ENCODE assay signal across 11 cellular contexts in the genomic region with DNA sequence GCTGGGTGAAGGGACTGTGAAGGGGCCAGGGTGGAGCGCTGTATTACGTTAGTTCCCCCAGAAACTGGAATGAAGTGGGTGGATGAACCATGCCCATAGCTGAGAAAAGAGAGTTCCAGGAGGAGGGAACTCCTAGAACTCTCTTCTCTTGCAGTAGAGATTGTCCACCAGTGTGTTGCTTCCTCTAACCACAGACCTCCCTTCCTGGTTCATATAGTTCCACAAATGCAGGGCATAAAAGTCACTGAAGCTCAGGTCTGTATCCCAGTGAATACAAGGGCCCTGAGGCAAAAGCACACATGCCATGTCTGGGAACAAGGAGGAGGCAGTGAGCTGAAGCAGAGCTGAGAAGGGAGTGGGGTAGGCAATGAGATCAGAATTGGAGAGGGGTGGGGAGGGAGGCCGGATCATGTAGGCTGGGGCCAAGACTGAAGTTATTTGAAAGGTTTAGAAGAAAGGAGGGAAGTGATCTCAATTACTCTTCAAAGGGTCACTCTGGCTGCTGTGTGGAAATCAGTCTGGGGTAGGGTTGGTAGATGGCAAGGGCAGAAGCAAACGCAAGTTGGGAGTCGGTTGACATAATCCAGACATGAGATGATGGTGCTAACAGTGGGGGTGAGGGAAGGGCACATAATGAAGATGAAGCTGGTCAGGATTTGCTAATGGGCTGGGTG. TPM values are rescaled to one million over a fixed set of nuclear protein-coding genes. Genes with fewer than 3 reads are reported as not detected.
A peak's percentile ranks its signal among the peaks of the same experiment; 100 is the strongest.
DNase-seq lines count a peak whose midpoint lies in the region; ATAC-seq and TF ChIP-seq lines count a peak whose summit lies in the region.
"Had no signal": no experiment of that assay in that cellular context is flagged by ENCODE, and none has a peak within 500 bp of the region (broad histone marks: within the 10 kb centered on the region; RNA-seq: fewer than 3 reads in every experiment).

No MANE protein-coding gene starts in this region.

- peak overlapping the region; percentile 80 for H3K9ac ChIP-seq in GM23248

- no peak overlapping the region for H3K27ac Mint-ChIP-seq in activated naive CD4-positive, alpha-beta T cell treated with anti-CD3 and anti-CD28 coated beads for 36 hours
- H3K27ac Mint-ChIP-seq: activated CD4-positive, alpha-beta memory T cell treated with anti-CD3 and anti-CD28 coated beads for 36 hours had no signal

- H3K4me3 Mint-ChIP-seq in activated naive CD4-positive, alpha-beta T cell treated with anti-CD3 and anti-CD28 coated beads for 36 hours, result no peak overlapping the region
- H3K4me3 Mint-ChIP-seq: activated CD4-positive, alpha-beta memory T cell treated with anti-CD3 and anti-CD28 coated beads for 36 hours had no signal

- CTCF ChIA-PET in activated naive CD4-positive, alpha-beta T cell treated with anti-CD3 and anti-CD28 coated beads for 36 hours (lab: Charles Lee), result interaction anchor here (1.0 kb wide), 1 partner anchor 55 kb away, joined by 3 read pairs; no protein-coding TSS in a partner anchor

- TF ChIP-seq POLR2A in sigmoid colon (IDR thresholded peaks at IDR 0.05), result no peak

- peak overlapping the region; percentile 96 for H3K4me2 ChIP-seq in GM23248 (ENCODE audit: unreplicated experiment)

- H3K4me3 ChIP-seq in GM23248, result peak overlapping the region; percentile 65
- no peak overlapping the region for H3K4me3 ChIP-seq in sigmoid colon
- H3K4me3 ChIP-seq in ascending aorta, result no peak overlapping the region

- peak overlapping the region; percentile 96 for H3K27ac ChIP-seq in GM23248
- peak overlapping the region in 3 of 4 donors; percentile 27 to 55 (median 50) for H3K27ac ChIP-seq in sigmoid colon
- no peak overlapping the region for H3K27ac ChIP-seq in ascending aorta

- WGBS in GM23248 (ENCODE audit: low coverage in 1 of 2, low lambda C conversion rate in 2 of 2, missing lambda C conversion rate in 2 of 2), 2 experiments, result 2 to 5% methylated on average over 5 of the region's 5 CpGs
- 62 to 69% methylated on average over 5 of the region's 5 CpGs for WGBS in sigmoid colon, 2 donors

- no peaks in the 10 kb centered on the region for H3K9me3 ChIP-seq in GM23248 (ENCODE audit: low read depth)
- no peaks in the 10 kb centered on the region for H3K9me3 ChIP-seq in sigmoid colon
- H3K9me3 ChIP-seq in ascending aorta, result no peaks in the 10 kb centered on the region

- H3K79me2 ChIP-seq in GM23248 (ENCODE audit: insufficient read depth), result no peaks in the 10 kb centered on the region

- H3K4me1 ChIP-seq in GM23248 (ENCODE audit: insufficient read depth) (peaks cover 23% of the 10 kb centered on the region), sigmoid colon (peaks cover 0 to 21% (median 15%) of the 10 kb centered on the region in 4 donors), ascending aorta (no peaks in the 10 kb centered on the region)

- no peaks in the 10 kb centered on the region for H3K36me3 Mint-ChIP-seq in activated naive CD4-positive, alpha-beta T cell treated with anti-CD3 and anti-CD28 coated beads for 36 hours (ENCODE audit: low read depth)
- H3K36me3 Mint-ChIP-seq: activated CD4-positive, alpha-beta memory T cell treated with anti-CD3 and anti-CD28 coated beads for 36 hours had no signal

- TF ChIP-seq CTCF in sigmoid colon (IDR thresholded peaks at IDR 0.05) (no peak), ascending aorta (IDR thresholded peaks at IDR 0.05) (no peak)

- no peaks in the 10 kb centered on the region for H4K20me1 ChIP-seq in GM23248 (ENCODE audit: insufficient read depth)

- peak; percentile 85 for DNase-seq in GM23248
- DNase-seq in SKM-1 treated with dmso at 0.1 percent for 144 hours (lab: John Stamatoyannopoulos, UW; ENCODE audit: unreplicated experiment), result peak; percentile 81
- DNase-seq in left cardiac atrium, result no peak
- DNase-seq in sigmoid colon, result no peak
- DNase-seq in stimulated activated CD4-positive, alpha-beta T cell treated with anti-CD3 and anti-CD28 coated beads, Interleukin-2, amount 100 ng/mL, for 24 hours, result no peak
- no peak for DNase-seq in activated naive CD4-positive, alpha-beta T cell treated with anti-CD3 and anti-CD28 coated beads for 36 hours
- no peak for DNase-seq in ascending aorta (ENCODE audit: low spot score in 2 of 2)
- DNase-seq: activated CD4-positive, alpha-beta memory T cell treated with anti-CD3 and anti-CD28 coated beads for 36 hours; effector CD4-positive, alpha-beta T cell; midbrain had no signal

- H3K27me3 Mint-ChIP-seq in activated naive CD4-positive, alpha-beta T cell treated with anti-CD3 and anti-CD28 coated beads for 36 hours (ENCODE audit: low read depth), result peaks cover 6% of the 10 kb centered on the region
- H3K27me3 Mint-ChIP-seq: activated CD4-positive, alpha-beta memory T cell treated with anti-CD3 and anti-CD28 coated beads for 36 hours had no signal

- no peaks in the 10 kb centered on the region for H3K9me2 ChIP-seq in GM23248 (ENCODE audit: insufficient read depth)

- no peaks in the 10 kb centered on the region for H3K4me1 Mint-ChIP-seq in activated naive CD4-positive, alpha-beta T cell treated with anti-CD3 and anti-CD28 coated beads for 36 hours (ENCODE audit: low read depth)

- peaks cover 3% of the 10 kb centered on the region for H3K9me3 Mint-ChIP-seq in activated naive CD4-positive, alpha-beta T cell treated with anti-CD3 and anti-CD28 coated beads for 36 hours
- H3K9me3 Mint-ChIP-seq: activated CD4-positive, alpha-beta memory T cell treated with anti-CD3 and anti-CD28 coated beads for 36 hours had no signal

- ATAC-seq in left cardiac atrium (peak; percentile 44 to 84), HG02571 (IDR thresholded peaks at IDR 0.05; ENCODE audit: unreplicated experiment) (no peak)

- no peaks in the 10 kb centered on the region for H3K36me3 ChIP-seq in GM23248 (ENCODE audit: low read depth)
- no peaks in the 10 kb centered on the region for H3K36me3 ChIP-seq in sigmoid colon
- no peaks in the 10 kb centered on the region for H3K36me3 ChIP-seq in ascending aorta

- H3F3A ChIP-seq in GM23248 (ENCODE audit: insufficient read depth), result peaks cover 26% of the 10 kb centered on the region

- intact Hi-C loops in left cardiac atrium (cut with DNase I) (no loop called here), sigmoid colon (cut with DNase I) (no loop called here), ascending aorta (cut with DNase I) (no loop called here)
- intact Hi-C loops in activated naive CD4-positive, alpha-beta T cell treated with anti-CD3 and anti-CD28 coated beads for 36 hours (cut with micrococcal nuclease), result no loop called here

- H2AFZ ChIP-seq in GM23248, result peak overlapping the region; percentile 75

- H3K27me3 ChIP-seq in GM23248 (replicated peaks; ENCODE audit: insufficient read depth) (no peaks in the 10 kb centered on the region), sigmoid colon (no peaks in the 10 kb centered on the region), ascending aorta (no peaks in the 10 kb centered on the region)

- in situ Hi-C loops in GM23248 (cut with MboI), result no loop called here

- no peak for TF ChIP-seq EP300 in sigmoid colon (IDR thresholded peaks at IDR 0.05)

RNA-seq across cellular contexts. Expression of a gene that starts 6.5 kb away (rescaled TPM):
- total RNA-seq in GM23248 (2014; rRNA removed; shearing (Covaris generic)), result not detected in 2 replicates
- polyA plus RNA-seq in GM23248 (2016; fragmentation: Nextera tagmentation; extraction: Ambion mirVana) (0.14 TPM in 1 of 2 replicates, not detected in the other), sigmoid colon (not detected)
- total RNA-seq in left cardiac atrium (not detected), sigmoid colon (not detected), ascending aorta (not detected)
- not detected for total RNA-seq in activated naive CD4-positive, alpha-beta T cell treated with anti-CD3 and anti-CD28 coated beads for 36 hours
- total RNA-seq: activated CD4-positive, alpha-beta memory T cell treated with anti-CD3 and anti-CD28 coated beads for 36 hours had no signal

RNA-seq across cellular contexts. Expression of a gene that starts 10.3 kb away (rescaled TPM):
- total RNA-seq in GM23248 (2014; rRNA removed; shearing (Covaris generic)), result 19.8 and 34.0 TPM in 2 replicates
- polyA plus RNA-seq in GM23248 (2016; fragmentation: Nextera tagmentation; extraction: Ambion mirVana) (9.6 and 11.1 TPM in 2 replicates), sigmoid colon (1 to 10 TPM in 2 of 3 donors, not detected in 1; 1.2 to 1.7 TPM)
- total RNA-seq in left cardiac atrium (1 to 10 TPM; 5.5 to 5.8 TPM), sigmoid colon (10 to 100 TPM; 11.2 to 33.0 (median 23.7) TPM), ascending aorta (23.1 TPM)
- total RNA-seq in activated naive CD4-positive, alpha-beta T cell treated with anti-CD3 and anti-CD28 coated beads for 36 hours, result not detected
- total RNA-seq: activated CD4-positive, alpha-beta memory T cell treated with anti-CD3 and anti-CD28 coated beads for 36 hours had no signal

RNA-seq across cellular contexts. Expression of a gene that starts 49.0 kb away (rescaled TPM):
- total RNA-seq in GM23248 (2014; rRNA removed; shearing (Covaris generic)), result 14.7 and 16.9 TPM in 2 replicates
- polyA plus RNA-seq in GM23248 (2016; fragmentation: Nextera tagmentation; extraction: Ambion mirVana) (12.1 and 12.3 TPM in 2 replicates), sigmoid colon (1 to 10 TPM; 6.6 to 7.6 (median 6.9) TPM)
- total RNA-seq in left cardiac atrium (1 to 10 TPM; 9.2 to 9.7 TPM), sigmoid colon (10 to 100 TPM in 2 of 4 donors, 1 to 10 TPM in 2; 9.6 to 15.1 (median 11.1) TPM), ascending aorta (2.0 TPM)
- 10 to 100 TPM; 20.0 to 22.3 TPM for total RNA-seq in activated naive CD4-positive, alpha-beta T cell treated with anti-CD3 and anti-CD28 coated beads for 36 hours

Comparison
In these comparisons a context has a peak if more than half of its experiments do, and no peak if none do; other contexts are left out.
1. DNase-seq: peak in GM23248 (single experiment) and SKM-1 treated with dmso at 0.1 percent for 144 hours (single experiment); none in left cardiac atrium (single experiment), sigmoid colon (single experiment), stimulated activated CD4-positive, alpha-beta T cell treated with anti-CD3 and anti-CD28 coated beads, Interleukin-2, amount 100 ng/mL, for 24 hours (0 of 2), activated naive CD4-positive, alpha-beta T cell treated with anti-CD3 and anti-CD28 coated beads for 36 hours (single experiment) and ascending aorta (0 of 2).
2. H3K27ac ChIP-seq: peak in GM23248 (single experiment) and sigmoid colon (3 of 4); none in ascending aorta (0 of 2).
3. RNA of a gene that starts 10.3 kb away (total RNA-seq): 11.2 to 33.0 TPM in sigmoid colon, 23.1 TPM in ascending aorta (single experiment), 19.8 to 34.0 TPM in GM23248 and 5.5 to 5.8 TPM in left cardiac atrium; not detected in activated naive CD4-positive, alpha-beta T cell treated with anti-CD3 and anti-CD28 coated beads for 36 hours; every median in the first group is over 4 times any median in the second.